1 cellular context compared by ENCODE assay signal in genomic region chr5:150119421-150120061, GRCh38.
TF ChIP-seq lines count a peak whose summit lies in the region.

No MANE protein-coding gene starts in this region.

TF ChIP-seq in HepG2, 621 proteins besides CTCF, POLR2A, EP300 and RAD21 (continued from another document):
- TF ChIP-seq, protein P1, sequence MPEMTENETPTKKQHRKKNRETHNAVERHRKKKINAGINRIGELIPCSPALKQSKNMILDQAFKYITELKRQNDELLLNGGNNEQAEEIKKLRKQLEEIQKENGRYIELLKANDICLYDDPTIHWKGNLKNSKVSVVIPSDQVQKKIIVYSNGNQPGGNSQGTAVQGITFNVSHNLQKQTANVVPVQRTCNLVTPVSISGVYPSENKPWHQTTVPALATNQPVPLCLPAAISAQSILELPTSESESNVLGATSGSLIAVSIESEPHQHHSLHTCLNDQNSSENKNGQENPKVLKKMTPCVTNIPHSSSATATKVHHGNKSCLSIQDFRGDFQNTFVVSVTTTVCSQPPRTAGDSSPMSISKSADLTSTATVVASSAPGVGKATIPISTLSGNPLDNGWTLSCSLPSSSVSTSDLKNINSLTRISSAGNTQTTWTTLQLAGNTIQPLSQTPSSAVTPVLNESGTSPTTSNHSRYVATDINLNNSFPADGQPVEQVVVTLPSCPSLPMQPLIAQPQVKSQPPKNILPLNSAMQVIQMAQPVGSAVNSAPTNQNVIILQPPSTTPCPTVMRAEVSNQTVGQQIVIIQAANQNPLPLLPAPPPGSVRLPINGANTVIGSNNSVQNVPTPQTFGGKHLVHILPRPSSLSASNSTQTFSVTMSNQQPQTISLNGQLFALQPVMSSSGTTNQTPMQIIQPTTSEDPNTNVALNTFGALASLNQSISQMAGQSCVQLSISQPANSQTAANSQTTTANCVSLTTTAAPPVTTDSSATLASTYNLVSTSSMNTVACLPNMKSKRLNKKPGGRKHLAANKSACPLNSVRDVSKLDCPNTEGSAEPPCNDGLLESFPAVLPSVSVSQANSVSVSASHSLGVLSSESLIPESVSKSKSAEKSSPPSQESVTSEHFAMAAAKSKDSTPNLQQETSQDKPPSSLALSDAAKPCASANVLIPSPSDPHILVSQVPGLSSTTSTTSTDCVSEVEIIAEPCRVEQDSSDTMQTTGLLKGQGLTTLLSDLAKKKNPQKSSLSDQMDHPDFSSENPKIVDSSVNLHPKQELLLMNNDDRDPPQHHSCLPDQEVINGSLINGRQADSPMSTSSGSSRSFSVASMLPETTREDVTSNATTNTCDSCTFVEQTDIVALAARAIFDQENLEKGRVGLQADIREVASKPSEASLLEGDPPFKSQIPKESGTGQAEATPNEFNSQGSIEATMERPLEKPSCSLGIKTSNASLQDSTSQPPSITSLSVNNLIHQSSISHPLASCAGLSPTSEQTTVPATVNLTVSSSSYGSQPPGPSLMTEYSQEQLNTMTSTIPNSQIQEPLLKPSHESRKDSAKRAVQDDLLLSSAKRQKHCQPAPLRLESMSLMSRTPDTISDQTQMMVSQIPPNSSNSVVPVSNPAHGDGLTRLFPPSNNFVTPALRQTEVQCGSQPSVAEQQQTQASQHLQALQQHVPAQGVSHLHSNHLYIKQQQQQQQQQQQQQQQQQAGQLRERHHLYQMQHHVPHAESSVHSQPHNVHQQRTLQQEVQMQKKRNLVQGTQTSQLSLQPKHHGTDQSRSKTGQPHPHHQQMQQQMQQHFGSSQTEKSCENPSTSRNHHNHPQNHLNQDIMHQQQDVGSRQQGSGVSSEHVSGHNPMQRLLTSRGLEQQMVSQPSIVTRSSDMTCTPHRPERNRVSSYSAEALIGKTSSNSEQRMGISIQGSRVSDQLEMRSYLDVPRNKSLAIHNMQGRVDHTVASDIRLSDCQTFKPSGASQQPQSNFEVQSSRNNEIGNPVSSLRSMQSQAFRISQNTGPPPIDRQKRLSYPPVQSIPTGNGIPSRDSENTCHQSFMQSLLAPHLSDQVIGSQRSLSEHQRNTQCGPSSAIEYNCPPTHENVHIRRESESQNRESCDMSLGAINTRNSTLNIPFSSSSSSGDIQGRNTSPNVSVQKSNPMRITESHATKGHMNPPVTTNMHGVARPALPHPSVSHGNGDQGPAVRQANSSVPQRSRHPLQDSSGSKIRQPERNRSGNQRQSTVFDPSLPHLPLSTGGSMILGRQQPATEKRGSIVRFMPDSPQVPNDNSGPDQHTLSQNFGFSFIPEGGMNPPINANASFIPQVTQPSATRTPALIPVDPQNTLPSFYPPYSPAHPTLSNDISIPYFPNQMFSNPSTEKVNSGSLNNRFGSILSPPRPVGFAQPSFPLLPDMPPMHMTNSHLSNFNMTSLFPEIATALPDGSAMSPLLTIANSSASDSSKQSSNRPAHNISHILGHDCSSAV (CRISPR knock-in tag; IDR thresholded peaks at IDR 0.05; ENCODE audit: borderline replicate concordance): no peak
- TF ChIP-seq HCFC1 (IDR thresholded peaks at IDR 0.05; ENCODE audit: low read depth, low read length): no peak
- no peak for TF ChIP-seq SRSF1 (optimal IDR thresholded peaks at IDR 0.05; ENCODE audit: low read depth, low read length)
- TF ChIP-seq POLR2AphosphoS2 (IDR thresholded peaks at IDR 0.05; ENCODE audit: low read depth, low read length): no peak
TF ChIP-seq in HepG2: peak in this region for 1.
